1 cellular context compared by ENCODE assay signal in the genomic region with DNA sequence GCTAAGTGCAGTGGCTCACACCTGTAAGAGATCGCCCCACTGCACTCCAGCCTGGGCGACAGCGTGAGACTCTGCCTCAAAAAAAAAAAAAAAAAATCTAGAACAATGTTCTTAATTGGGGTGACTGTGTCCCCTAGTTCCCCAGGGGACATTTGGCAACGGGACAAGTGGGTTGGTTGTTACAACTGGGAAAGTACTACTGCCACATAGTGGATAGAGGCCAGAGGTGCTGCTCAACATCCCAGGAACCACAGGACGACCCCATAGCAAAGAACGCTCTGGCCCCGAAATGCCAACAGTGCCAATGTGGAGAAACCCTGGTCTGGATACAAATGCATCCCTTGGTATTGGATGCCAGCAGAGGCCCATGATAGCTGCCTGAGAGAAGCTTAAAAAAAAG.
TF ChIP-seq lines count a peak whose summit lies in the region.

No MANE protein-coding gene starts in this region.

TF ChIP-seq in HepG2, 621 proteins besides CTCF, POLR2A, EP300 and RAD21:
- TF ChIP-seq STAG1 (CRISPR knock-in tag; IDR thresholded peaks at IDR 0.05), result 0 out of 2 replicates have a peak, but pooled peaks have one; percentile 22
- TF ChIP-seq, protein P1, sequence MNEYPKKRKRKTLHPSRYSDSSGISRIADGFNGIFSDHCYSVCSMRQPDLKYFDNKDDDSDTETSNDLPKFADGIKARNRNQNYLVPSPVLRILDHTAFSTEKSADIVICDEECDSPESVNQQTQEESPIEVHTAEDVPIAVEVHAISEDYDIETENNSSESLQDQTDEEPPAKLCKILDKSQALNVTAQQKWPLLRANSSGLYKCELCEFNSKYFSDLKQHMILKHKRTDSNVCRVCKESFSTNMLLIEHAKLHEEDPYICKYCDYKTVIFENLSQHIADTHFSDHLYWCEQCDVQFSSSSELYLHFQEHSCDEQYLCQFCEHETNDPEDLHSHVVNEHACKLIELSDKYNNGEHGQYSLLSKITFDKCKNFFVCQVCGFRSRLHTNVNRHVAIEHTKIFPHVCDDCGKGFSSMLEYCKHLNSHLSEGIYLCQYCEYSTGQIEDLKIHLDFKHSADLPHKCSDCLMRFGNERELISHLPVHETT (CRISPR knock-in tag; conservative IDR thresholded peaks at IDR 0.05), result no peak
TF ChIP-seq in HepG2: peak in this region for 1.
